In genomic region chrX:101388604-101389003, GRCh38 we compare ENCODE assay signal across 1 cellular context.
A peak's percentile ranks its signal among the peaks of the same experiment; 100 is the strongest.
TF ChIP-seq lines count a peak whose summit lies in the region.

No MANE protein-coding gene starts in this region.

TF ChIP-seq in K562, 482 proteins besides CTCF, POLR2A, EP300 and RAD21:
- TF ChIP-seq ZNF76 (CRISPR knock-in tag; IDR thresholded peaks at IDR 0.05; ENCODE audit: borderline replicate concordance) (0 out of 2 replicates have a peak, but pooled peaks have one; percentile 15), ESRRA (IDR thresholded peaks at IDR 0.05; ENCODE audit: borderline replicate concordance, low read depth) (peak; percentile 73; the same call in 1 of the 2 replicates), ZNF592 (IDR thresholded peaks at IDR 0.05) (peak; percentile 66), STAT5A (IDR thresholded peaks at IDR 0.05; ENCODE audit: borderline replicate concordance, low read length) (no peak)
